Comparison of ENCODE assay signal across 1 cellular context in genomic region chr4:1249148-1249730, GRCh38.
A peak's percentile ranks its signal among the peaks of the same experiment; 100 is the strongest.
TF ChIP-seq lines count a peak whose summit lies in the region.

No MANE protein-coding gene starts in this region.

TF ChIP-seq in HepG2, 621 proteins besides CTCF, POLR2A, EP300 and RAD21 (continued from another document and continues in another):
- TF ChIP-seq ZHX2 (IDR thresholded peaks at IDR 0.05; ENCODE audit: low read depth) (no peak), ZHX2 (CRISPR knock-in tag; IDR thresholded peaks at IDR 0.05; ENCODE audit: borderline replicate concordance) (peak; percentile 61; the same call in 1 of the 2 replicates), IRF9 (CRISPR knock-in tag; IDR thresholded peaks at IDR 0.05; ENCODE audit: borderline replicate concordance) (no peak; the same call in 1 of the 2 replicates), ARID4A (CRISPR knock-in tag; IDR thresholded peaks at IDR 0.05; ENCODE audit: borderline replicate concordance) (no peak; the same call in none of the 2 replicates), ZNF563 (CRISPR knock-in tag; IDR thresholded peaks at IDR 0.05) (peak; percentile 18), ZNF235 (CRISPR knock-in tag; IDR thresholded peaks at IDR 0.05; ENCODE audit: borderline replicate concordance) (0 out of 2 replicates have a peak, but pooled peaks have one; percentile 49), CAMTA2 (CRISPR knock-in tag; IDR thresholded peaks at IDR 0.05; ENCODE audit: borderline replicate concordance) (no peak), ZNF816 (CRISPR knock-in tag; IDR thresholded peaks at IDR 0.05; ENCODE audit: borderline replicate concordance) (peak; percentile 57; the same call in 1 of the 2 replicates), ZNF790 (CRISPR knock-in tag; IDR thresholded peaks at IDR 0.05; ENCODE audit: borderline replicate concordance) (peak; percentile 62; the same call in 1 of the 2 replicates), ZNF761 (CRISPR knock-in tag; conservative IDR thresholded peaks at IDR 0.05) (0 out of 2 replicates have a peak, but pooled peaks have one; percentile 20), ZNF768 (CRISPR knock-in tag; IDR thresholded peaks at IDR 0.05) (peak; percentile 52; the same call in 1 of the 2 replicates), IKZF4 (CRISPR knock-in tag; IDR thresholded peaks at IDR 0.05; ENCODE audit: borderline replicate concordance, low read depth, not compliant biosample characterization) (no peak), NFYB (CRISPR knock-in tag; IDR thresholded peaks at IDR 0.05) (no peak), HES4 (CRISPR knock-in tag; IDR thresholded peaks at IDR 0.05; ENCODE audit: borderline replicate concordance) (peak; percentile 82), SRSF4 (IDR thresholded peaks at IDR 0.05; ENCODE audit: low read depth, low read length, poor library complexity, severe bottlenecking) (no peak), SMARCC2 (IDR thresholded peaks at IDR 0.05) (no peak), SAP130 (CRISPR knock-in tag; IDR thresholded peaks at IDR 0.05; ENCODE audit: low read depth) (peak; percentile 22; the same call in 1 of the 2 replicates), FOXP4 (CRISPR knock-in tag; IDR thresholded peaks at IDR 0.05) (0 out of 2 replicates have a peak, but pooled peaks have one; percentile 2), ZNF513 (CRISPR knock-in tag; conservative IDR thresholded peaks at IDR 0.05) (no peak), ZNF776 (CRISPR knock-in tag; IDR thresholded peaks at IDR 0.05) (peak; percentile 65; the same call in 1 of the 2 replicates), ZNF841 (CRISPR knock-in tag; IDR thresholded peaks at IDR 0.05; ENCODE audit: borderline replicate concordance) (0 out of 2 replicates have a peak, but pooled peaks have one; percentile 41), ZNF740 (CRISPR knock-in tag; IDR thresholded peaks at IDR 0.05) (no peak), CHD2 (IDR thresholded peaks at IDR 0.05; ENCODE audit: low read depth, low read length) (no peak), ZNF83 (CRISPR knock-in tag; IDR thresholded peaks at IDR 0.05; ENCODE audit: borderline replicate concordance) (0 out of 2 replicates have a peak, but pooled peaks have one; percentile 23), HMG20B (CRISPR knock-in tag; conservative IDR thresholded peaks at IDR 0.05) (no peak), SP4 (CRISPR knock-in tag; IDR thresholded peaks at IDR 0.05) (peak; percentile 78), RXRA (CRISPR knock-in tag; IDR thresholded peaks at IDR 0.05) (no peak), CEBPB (IDR thresholded peaks at IDR 0.05; ENCODE audit: borderline replicate concordance, low read depth, low read length) (no peak), ZFY (CRISPR knock-in tag; IDR thresholded peaks at IDR 0.05) (peak; percentile 82), BCL6 (CRISPR knock-in tag; IDR thresholded peaks at IDR 0.05) (no peak), ZNF253 (CRISPR knock-in tag; IDR thresholded peaks at IDR 0.05; ENCODE audit: borderline replicate concordance) (no peak), HNRNPLL (IDR thresholded peaks at IDR 0.05; ENCODE audit: low read depth, low read length, poor library complexity, severe bottlenecking) (peak; percentile 99), ZNF558 (CRISPR knock-in tag; IDR thresholded peaks at IDR 0.05; ENCODE audit: borderline replicate concordance) (peak; percentile 9; the same call in 1 of the 2 replicates), POLR2AphosphoS5 (IDR thresholded peaks at IDR 0.05; ENCODE audit: low read depth, low read length) (no peak; the same call in 1 of the 2 replicates)
- TF ChIP-seq, protein P1, sequence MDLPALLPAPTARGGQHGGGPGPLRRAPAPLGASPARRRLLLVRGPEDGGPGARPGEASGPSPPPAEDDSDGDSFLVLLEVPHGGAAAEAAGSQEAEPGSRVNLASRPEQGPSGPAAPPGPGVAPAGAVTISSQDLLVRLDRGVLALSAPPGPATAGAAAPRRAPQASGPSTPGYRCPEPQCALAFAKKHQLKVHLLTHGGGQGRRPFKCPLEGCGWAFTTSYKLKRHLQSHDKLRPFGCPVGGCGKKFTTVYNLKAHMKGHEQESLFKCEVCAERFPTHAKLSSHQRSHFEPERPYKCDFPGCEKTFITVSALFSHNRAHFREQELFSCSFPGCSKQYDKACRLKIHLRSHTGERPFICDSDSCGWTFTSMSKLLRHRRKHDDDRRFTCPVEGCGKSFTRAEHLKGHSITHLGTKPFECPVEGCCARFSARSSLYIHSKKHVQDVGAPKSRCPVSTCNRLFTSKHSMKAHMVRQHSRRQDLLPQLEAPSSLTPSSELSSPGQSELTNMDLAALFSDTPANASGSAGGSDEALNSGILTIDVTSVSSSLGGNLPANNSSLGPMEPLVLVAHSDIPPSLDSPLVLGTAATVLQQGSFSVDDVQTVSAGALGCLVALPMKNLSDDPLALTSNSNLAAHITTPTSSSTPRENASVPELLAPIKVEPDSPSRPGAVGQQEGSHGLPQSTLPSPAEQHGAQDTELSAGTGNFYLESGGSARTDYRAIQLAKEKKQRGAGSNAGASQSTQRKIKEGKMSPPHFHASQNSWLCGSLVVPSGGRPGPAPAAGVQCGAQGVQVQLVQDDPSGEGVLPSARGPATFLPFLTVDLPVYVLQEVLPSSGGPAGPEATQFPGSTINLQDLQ (CRISPR knock-in tag; IDR thresholded peaks at IDR 0.05) = peak; percentile 57; the same call in 1 of the 2 replicates
- TF ChIP-seq, protein P2, sequence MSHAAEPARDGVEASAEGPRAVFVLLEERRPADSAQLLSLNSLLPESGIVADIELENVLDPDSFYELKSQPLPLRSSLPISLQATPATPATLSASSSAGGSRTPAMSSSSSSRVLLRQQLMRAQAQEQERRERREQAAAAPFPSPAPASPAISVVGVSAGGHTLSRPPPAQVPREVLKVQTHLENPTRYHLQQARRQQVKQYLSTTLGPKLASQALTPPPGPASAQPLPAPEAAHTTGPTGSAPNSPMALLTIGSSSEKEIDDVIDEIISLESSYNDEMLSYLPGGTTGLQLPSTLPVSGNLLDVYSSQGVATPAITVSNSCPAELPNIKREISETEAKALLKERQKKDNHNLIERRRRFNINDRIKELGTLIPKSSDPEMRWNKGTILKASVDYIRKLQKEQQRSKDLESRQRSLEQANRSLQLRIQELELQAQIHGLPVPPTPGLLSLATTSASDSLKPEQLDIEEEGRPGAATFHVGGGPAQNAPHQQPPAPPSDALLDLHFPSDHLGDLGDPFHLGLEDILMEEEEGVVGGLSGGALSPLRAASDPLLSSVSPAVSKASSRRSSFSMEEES (CRISPR knock-in tag; IDR thresholded peaks at IDR 0.05) = no peak
- TF ChIP-seq, protein P3, sequence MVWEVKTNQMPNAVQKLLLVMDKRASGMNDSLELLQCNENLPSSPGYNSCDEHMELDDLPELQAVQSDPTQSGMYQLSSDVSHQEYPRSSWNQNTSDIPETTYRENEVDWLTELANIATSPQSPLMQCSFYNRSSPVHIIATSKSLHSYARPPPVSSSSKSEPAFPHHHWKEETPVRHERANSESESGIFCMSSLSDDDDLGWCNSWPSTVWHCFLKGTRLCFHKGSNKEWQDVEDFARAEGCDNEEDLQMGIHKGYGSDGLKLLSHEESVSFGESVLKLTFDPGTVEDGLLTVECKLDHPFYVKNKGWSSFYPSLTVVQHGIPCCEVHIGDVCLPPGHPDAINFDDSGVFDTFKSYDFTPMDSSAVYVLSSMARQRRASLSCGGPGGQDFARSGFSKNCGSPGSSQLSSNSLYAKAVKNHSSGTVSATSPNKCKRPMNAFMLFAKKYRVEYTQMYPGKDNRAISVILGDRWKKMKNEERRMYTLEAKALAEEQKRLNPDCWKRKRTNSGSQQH (CRISPR knock-in tag; IDR thresholded peaks at IDR 0.05; ENCODE audit: low read depth) = 0 out of 2 replicates have a peak, but pooled peaks have one; percentile 34
